Comparison of ENCODE assay signal across 8 cellular contexts in the genomic region with DNA sequence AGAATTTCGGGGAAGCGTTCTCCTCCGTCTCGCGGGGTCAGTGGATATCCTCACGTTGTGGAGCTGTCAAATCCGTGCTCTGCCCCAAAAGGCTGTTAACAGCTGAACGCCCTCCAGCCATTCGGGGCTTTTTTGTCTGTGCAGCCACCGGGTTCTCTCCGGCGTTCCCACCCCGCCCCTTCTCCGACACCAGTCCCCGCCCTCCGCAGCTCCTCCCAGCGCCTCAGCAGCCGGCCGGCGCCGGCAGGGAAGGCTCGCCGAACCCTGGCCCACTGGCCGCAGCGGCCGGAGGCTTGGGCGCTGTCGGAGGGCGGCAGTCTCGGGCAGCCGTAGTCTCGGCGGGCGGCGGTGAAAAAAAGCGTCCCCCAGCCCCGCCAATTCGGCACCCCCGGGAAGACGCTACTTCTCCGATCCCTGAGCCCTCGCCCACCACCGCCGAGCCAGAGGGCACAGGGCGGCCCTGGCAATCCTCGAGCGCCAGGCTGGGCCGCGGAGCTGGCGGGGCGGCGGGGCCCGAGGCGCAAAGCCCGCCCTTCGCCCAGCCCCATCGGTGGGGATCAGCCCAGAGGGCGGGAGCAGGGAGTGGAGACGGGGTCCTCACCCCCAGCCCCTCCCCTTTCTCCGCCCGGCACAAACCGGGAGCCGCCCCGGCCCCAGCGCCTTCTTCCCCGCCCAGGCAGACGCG. TPM values are rescaled to one million over a fixed set of nuclear protein-coding genes. Genes with fewer than 3 reads are reported as not detected.
A peak's percentile ranks its signal among the peaks of the same experiment; 100 is the strongest.
DNase-seq lines count a peak whose midpoint lies in the region; ATAC-seq and TF ChIP-seq lines count a peak whose summit lies in the region.

A gene (minus strand): TSS at position 496 of the 685 bp plus-strand sequence. CDS start 773 bp downstream, outside the sequence.

- peak within 1 kb of the TSS; percentile 96 for H3K27ac Mint-ChIP-seq in endothelial cell (ENCODE audit: unreplicated experiment)

- H3K27me3 ChIP-seq in OCI-LY1 (ENCODE audit: insufficient read depth, low read length), result no peaks in the 10 kb centered on the region

- no peaks in the 10 kb centered on the region for H3K36me3 ChIP-seq in OCI-LY1 (ENCODE audit: insufficient read depth, low read length)

- peak within 1 kb of the TSS; percentile 89 for H3K4me2 ChIP-seq in OCI-LY1 (ENCODE audit: low read length)

- H3K27me3 Mint-ChIP-seq in endothelial cell (ENCODE audit: unreplicated experiment), result no peaks in the 10 kb centered on the region

- peak within 1 kb of the TSS; percentile 76 for H3K27ac ChIP-seq in OCI-LY1 (ENCODE audit: low read depth, low read length, poor library complexity, severe bottlenecking)

- no peaks in the 10 kb centered on the region for H3K79me2 ChIP-seq in OCI-LY1 (ENCODE audit: insufficient read depth, low read length)

- H4K20me1 ChIP-seq in OCI-LY1 (ENCODE audit: insufficient read depth, low read length), result no peaks in the 10 kb centered on the region

- no peaks in the 10 kb centered on the region for H3K9me3 ChIP-seq in OCI-LY1 (ENCODE audit: low read length)

- H3K9ac ChIP-seq in OCI-LY1 (ENCODE audit: low read length), result peak within 1 kb of the TSS; percentile 92

- H3F3A ChIP-seq in OCI-LY1 (ENCODE audit: insufficient read depth, low read length), result no peaks in the 10 kb centered on the region

- peak; percentile 67 for ATAC-seq in GM21390 (IDR thresholded peaks at IDR 0.05; ENCODE audit: unreplicated experiment)

- H2AFZ ChIP-seq in OCI-LY1 (ENCODE audit: low read length), result peak within 1 kb of the TSS; percentile 46

- H3K4me3 Mint-ChIP-seq in endothelial cell (ENCODE audit: unreplicated experiment), result peak within 1 kb of the TSS; percentile 94

- no peaks in the 10 kb centered on the region for H3K9me2 ChIP-seq in OCI-LY1 (ENCODE audit: low read depth, low read length)

- H3K4me1 Mint-ChIP-seq in endothelial cell (ENCODE audit: unreplicated experiment), result peaks cover 23% of the 10 kb centered on the region

- peak within 1 kb of the TSS; percentile 88 for H3K4me3 ChIP-seq in OCI-LY1 (ENCODE audit: low read depth, low read length, poor library complexity, severe bottlenecking)

- DNase-seq in D341Med (ENCODE audit: low spot score) (peak; percentile 96), HUDEP-2 (lab: John Stamatoyannopoulos, UW; ENCODE audit: unreplicated experiment in 76 of 76) (peak in 75 of 76 experiments; percentile 44 to 99 (median 90)), endothelial cell (ENCODE audit: low spot score) (peak; percentile 90), midbrain (lab: John Stamatoyannopoulos, UW) (peak; percentile 90)
- DNase-seq in activated CD8-positive, alpha-beta memory T cell treated with anti-CD3 and anti-CD28 coated beads, Interleukin-2, amount 50 U/mL, for 4 hours, result peak; percentile 81
- peak; percentile 80 to 96 for DNase-seq in stimulated activated CD8-positive, alpha-beta memory T cell treated with anti-CD3 and anti-CD28 coated beads, Interleukin-15, amount 100 ng/mL, for 48 hours (ENCODE audit: low read depth in 2 of 2)

- TF ChIP-seq CTCF in OCI-LY1 (IDR thresholded peaks at IDR 0.05; ENCODE audit: low read length), result no peak
- TF ChIP-seq CTCF in endothelial cell (IDR thresholded peaks at IDR 0.05; ENCODE audit: unreplicated experiment), result no peak

- peaks cover 3% of the 10 kb centered on the region for H3K36me3 Mint-ChIP-seq in endothelial cell (ENCODE audit: low read depth, unreplicated experiment)

- H3K9me3 Mint-ChIP-seq in endothelial cell (ENCODE audit: unreplicated experiment), result no peaks in the 10 kb centered on the region

- peaks cover 38% of the 10 kb centered on the region for H3K4me1 ChIP-seq in OCI-LY1 (ENCODE audit: insufficient read depth, low read length, severe bottlenecking)

RNA-seq across cellular contexts. Expression of the gene that starts here (rescaled TPM):
- total RNA-seq in endothelial cell (ENCODE audit: unreplicated experiment), result 23.6 TPM

Comparison
In these comparisons a context has a peak if more than half of its experiments do, and no peak if none do; other contexts are left out.
1. Peak in every context shown above with its lines: DNase-seq, ATAC-seq, H3K4me3 ChIP-seq and H3K27ac ChIP-seq.